15 cellular contexts compared by ENCODE assay signal in the genomic region with DNA sequence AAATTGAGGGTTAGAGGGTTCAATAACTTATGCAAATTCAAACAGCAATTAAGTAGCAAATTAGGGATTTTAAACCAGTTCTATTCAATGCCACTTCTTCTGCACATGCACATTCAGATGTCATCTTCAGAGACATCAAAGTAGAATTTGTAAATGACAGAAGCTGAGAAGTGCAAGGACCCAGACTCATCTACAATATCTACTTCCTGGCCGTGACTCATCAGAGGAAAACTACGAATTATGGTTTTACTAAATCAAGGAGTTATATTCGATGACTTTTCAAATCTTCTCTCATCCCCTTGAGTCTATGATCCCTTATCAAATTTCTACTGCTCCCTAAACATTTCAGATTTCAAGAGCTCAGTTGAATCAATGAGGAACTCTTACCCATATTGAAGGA. TPM values are rescaled to one million over a fixed set of nuclear protein-coding genes. Genes with fewer than 3 reads are reported as not detected.
A peak's percentile ranks its signal among the peaks of the same experiment; 100 is the strongest.
DNase-seq lines count a peak whose midpoint lies in the region; ATAC-seq, FAIRE-seq and TF ChIP-seq lines count a peak whose summit lies in the region.
"Had no signal": no experiment of that assay in that cellular context is flagged by ENCODE, and none has a peak within 500 bp of the region (broad histone marks: within the 10 kb centered on the region; RNA-seq: fewer than 3 reads in every experiment).

No MANE protein-coding gene starts in this region.

- H3K9me3 Mint-ChIP-seq in astrocyte (ENCODE audit: unreplicated experiment) = no peaks in the 10 kb centered on the region
- H3K9me3 Mint-ChIP-seq in naive thymus-derived CD8-positive, alpha-beta T cell = no peaks in the 10 kb centered on the region
- H3K9me3 Mint-ChIP-seq: activated T-helper 1 cell treated with anti-CD3 and anti-CD28 coated beads, Interleukin-12 subunit alpha, Interleukin-12 subunit beta, Interleukin-2, Interleukin-4 antibody, amounts not matched to agents 30 ng/mL and 10 ng/mL and 1 ng/mL, durations not matched to agents 14 hours and 24 hours and 36 hours had no signal

- no peaks in the 10 kb centered on the region for H3K36me3 ChIP-seq in astrocyte (ENCODE audit: insufficient read depth, low read length)
- H3K36me3 ChIP-seq: upper lobe of left lung had no signal

- no peaks in the 10 kb centered on the region for H3K27me3 Mint-ChIP-seq in astrocyte (ENCODE audit: low read depth, unreplicated experiment)
- H3K27me3 Mint-ChIP-seq in naive thymus-derived CD8-positive, alpha-beta T cell = no peaks in the 10 kb centered on the region

- peak overlapping the region; percentile 88 for H3K27ac Mint-ChIP-seq in astrocyte (ENCODE audit: unreplicated experiment)
- no peak overlapping the region for H3K27ac Mint-ChIP-seq in naive thymus-derived CD8-positive, alpha-beta T cell
- H3K27ac Mint-ChIP-seq: activated T-helper 1 cell treated with anti-CD3 and anti-CD28 coated beads, Interleukin-12 subunit alpha, Interleukin-12 subunit beta, Interleukin-2, Interleukin-4 antibody, amounts not matched to agents 30 ng/mL and 10 ng/mL and 1 ng/mL, durations not matched to agents 14 hours and 24 hours and 36 hours had no signal

- H3K27me3 ChIP-seq in astrocyte (ENCODE audit: insufficient read depth, low read length) = no peaks in the 10 kb centered on the region
- H3K27me3 ChIP-seq: upper lobe of left lung had no signal

- H4K20me1 ChIP-seq in astrocyte (ENCODE audit: insufficient read depth, low read length) = no peaks in the 10 kb centered on the region

- DNase-seq in EH (ENCODE audit: low read depth) (peak; percentile 36), M059J (ENCODE audit: low read depth) (peak; percentile 27), astrocyte (ENCODE audit: low read depth) (no peak), cardiac septum (ENCODE audit: low spot score) (no peak), MV-4-11 (lab: John Stamatoyannopoulos, UW) (no peak), NCI-H2227 (lab: John Stamatoyannopoulos, UW; ENCODE audit: unreplicated experiment) (no peak)
- DNase-seq in naive thymus-derived CD8-positive, alpha-beta T cell = no peak
- DNase-seq: C1 segment of cervical spinal cord; NCI-H510A; stimulated activated CD8-positive, alpha-beta memory T cell treated with anti-CD3 and anti-CD28 coated beads, Interleukin-4, amount 100 ng/mL, for 48 hours; upper lobe of left lung had no signal

- intact Hi-C loops in cardiac septum (cut with DNase I) = no loop called here

- H3K9me3 ChIP-seq in astrocyte (ENCODE audit: insufficient read depth, low read depth, low read length) = no peaks in the 10 kb centered on the region
- H3K9me3 ChIP-seq: upper lobe of left lung had no signal

- POLR2A ChIA-PET in naive thymus-derived CD8-positive, alpha-beta T cell (lab: Charles Lee) = no interaction called here

- peaks cover 54% of the 10 kb centered on the region for H3K4me1 Mint-ChIP-seq in astrocyte (ENCODE audit: low read depth, unreplicated experiment)
- H3K4me1 Mint-ChIP-seq in naive thymus-derived CD8-positive, alpha-beta T cell = peaks cover 10 to 34% (median 14%) of the 10 kb centered on the region in 4 donors

- no peak for FAIRE-seq in astrocyte (lab: Jason Lieb, UNC)
- FAIRE-seq: GM18507, K562 had no signal

- TF ChIP-seq CTCF in astrocyte (IDR thresholded peaks at IDR 0.05; ENCODE audit: insufficient read depth, low read depth, low read length) = no peak

- no peak overlapping the region for H3K4me3 ChIP-seq in astrocyte (ENCODE audit: insufficient read depth, low read depth, low read length)
- H3K4me3 ChIP-seq: K562, upper lobe of left lung had no signal

- H3K9ac ChIP-seq in astrocyte (ENCODE audit: low read length) = peak overlapping the region; percentile 22

- H3K4me2 ChIP-seq in astrocyte (ENCODE audit: low read length) = peak overlapping the region; percentile 76

- peaks cover 35% of the 10 kb centered on the region for H3K4me1 ChIP-seq in astrocyte (ENCODE audit: insufficient read depth, low read length)

- no peak overlapping the region for H2AFZ ChIP-seq in astrocyte (ENCODE audit: low read depth, low read length)

- H3K79me2 ChIP-seq in astrocyte (ENCODE audit: insufficient read depth, low read length) = no peaks in the 10 kb centered on the region

- H3K4me3 Mint-ChIP-seq in astrocyte (ENCODE audit: unreplicated experiment) = no peak overlapping the region
- peak overlapping the region in 1 of 10 donors; percentile 49 for H3K4me3 Mint-ChIP-seq in naive thymus-derived CD8-positive, alpha-beta T cell
- H3K4me3 Mint-ChIP-seq: activated T-helper 1 cell treated with anti-CD3 and anti-CD28 coated beads, Interleukin-12 subunit alpha, Interleukin-12 subunit beta, Interleukin-2, Interleukin-4 antibody, amounts not matched to agents 30 ng/mL and 10 ng/mL and 1 ng/mL, durations not matched to agents 14 hours and 24 hours and 36 hours had no signal

- H3K36me3 Mint-ChIP-seq in astrocyte (ENCODE audit: low read depth, unreplicated experiment) = no peaks in the 10 kb centered on the region
- H3K36me3 Mint-ChIP-seq in naive thymus-derived CD8-positive, alpha-beta T cell = no peaks in the 10 kb centered on the region

- peak; percentile 49 to 52 for ATAC-seq in naive thymus-derived CD8-positive, alpha-beta T cell
- no peak for ATAC-seq in HG02852 (IDR thresholded peaks at IDR 0.05; ENCODE audit: unreplicated experiment)
- ATAC-seq: K562 had no signal

- peak overlapping the region; percentile 72 for H3K27ac ChIP-seq in astrocyte (ENCODE audit: low read depth, low read length)

RNA-seq across cellular contexts. Expression of a gene that starts 20.0 kb away (rescaled TPM):
- total RNA-seq in M059J (2014; rRNA removed; shearing (Covaris generic)) = 0.22 and 0.37 TPM in 2 replicates
- total RNA-seq in astrocyte (1.6 and 2.3 TPM in 2 replicates), cardiac septum (37.8 TPM)
- 100 to 1,000 TPM; 134 to 137 TPM for total RNA-seq in naive thymus-derived CD8-positive, alpha-beta T cell
- 10 to 100 TPM; 63.2 to 75.8 (median 73.7) TPM for polyA plus RNA-seq in naive thymus-derived CD8-positive, alpha-beta T cell
- total RNA-seq: K562 had no signal

Comparison
In these comparisons a context has a peak if more than half of its experiments do, and no peak if none do; other contexts are left out.
1. DNase-seq: peak in EH (single experiment) and M059J (single experiment); none in astrocyte (single experiment), naive thymus-derived CD8-positive, alpha-beta T cell (0 of 10), cardiac septum (single experiment), MV-4-11 (single experiment) and NCI-H2227 (single experiment).
2. RNA of a gene that starts 20.0 kb away (total RNA-seq): 134 to 137 TPM in naive thymus-derived CD8-positive, alpha-beta T cell and 37.8 TPM in cardiac septum (single experiment); 1.6 to 2.3 TPM in astrocyte and 0.22 to 0.37 TPM in M059J; every median in the first group is over 10 times any median in the second.